ENCODE assay signal across 8 cellular contexts in genomic region chr22:17638432-17639237, GRCh38. TPM values are rescaled to one million over a fixed set of nuclear protein-coding genes. Genes with fewer than 3 reads are reported as not detected.
A peak's percentile ranks its signal among the peaks of the same experiment; 100 is the strongest.
DNase-seq lines count a peak whose midpoint lies in the region; ATAC-seq, FAIRE-seq and TF ChIP-seq lines count a peak whose summit lies in the region.

TSS of gene BCL2L13 (plus strand) at chr22:17638757. CDS start at chr22:17655712, 16,955 bp downstream.

- H3K23ac ChIP-seq in H1 (ENCODE audit: insufficient read length), result peak within 1 kb of the TSS; percentile 59

- peak within 1 kb of the TSS; percentile 71 for H3K56ac ChIP-seq in H1 (replicated peaks; ENCODE audit: insufficient read length, low read depth, low read length)

- peaks cover 13% of the 10 kb centered on the region for H3K4me1 Mint-ChIP-seq in memory B cell

- peak within 1 kb of the TSS; percentile 96 for H3K4ac ChIP-seq in H1 (replicated peaks; ENCODE audit: insufficient read length, low read depth, low read length)

- H3K14ac ChIP-seq in H1 (ENCODE audit: insufficient read length), result no peak within 1 kb of the TSS

- H3K9me3 ChIP-seq in H1 (ENCODE audit: insufficient read depth in 2 of 2, low read depth in 1 of 2, low read length in 1 of 2), result no peaks in the 10 kb centered on the region

- DNase-seq in COLO829 (ENCODE audit: low spot score), result peak; percentile 96
- DNase-seq in GM20000 (ENCODE audit: low spot score), result peak; percentile 93
- DNase-seq in HT1080 (ENCODE audit: low read depth), result peak; percentile 94
- peak; percentile 71 for DNase-seq in NOMO-1 treated with dmso at 0.1 percent for 144 hours (lab: John Stamatoyannopoulos, UW; ENCODE audit: unreplicated experiment)
- DNase-seq in activated CD8-positive, alpha-beta memory T cell treated with anti-CD3 and anti-CD28 coated beads for 48 hours (ENCODE audit: low read depth in 2 of 3, low spot score in 2 of 3), result peak; percentile 76 to 90 (median 78)
- peak; percentile 83 to 95 for DNase-seq in H1 (ENCODE audit: low read depth in 1 of 2, low spot score in 2 of 2)
- peak; percentile 82 to 90 for DNase-seq in memory B cell (ENCODE audit: low spot score in 2 of 2)
- peak; percentile 80 for DNase-seq in stimulated activated CD8-positive, alpha-beta memory T cell treated with anti-CD3 and anti-CD28 coated beads, Interleukin-12 subunit alpha, Interleukin-12 subunit beta, amount 100 ng/mL, for 1 hour (ENCODE audit: low read depth)

- H3K18ac ChIP-seq in H1 (ENCODE audit: extremely low read depth, low read length), result peak within 1 kb of the TSS; percentile 80

- H3K79me1 ChIP-seq in H1 (ENCODE audit: low read depth, low read length), result no peaks in the 10 kb centered on the region

- 0 out of 3 replicates have a peak, but pooled peaks of 1 of the 2 experiments have one; percentile 8 for TF ChIP-seq EP300 in H1 (IDR thresholded peaks at IDR 0.05; ENCODE audit: borderline replicate concordance in 1 of 2, low read depth in 2 of 2, low read length in 2 of 2)

- no peaks in the 10 kb centered on the region for H3K36me3 Mint-ChIP-seq in memory B cell

- POLR2A ChIA-PET in H1 (lab: Charles Lee; ENCODE audit: partially characterized antibody), result interaction anchor here (0.7 to 1.3 kb wide), 18 partner anchors 9 to 519 kb away, joined by 3 to 8 read pairs (median 4); no protein-coding TSS in a partner anchor

- peaks cover 10% of the 10 kb centered on the region for H3K23me2 ChIP-seq in H1 (ENCODE audit: low read depth, low read length)

- H3K27me3 Mint-ChIP-seq in memory B cell, result no peaks in the 10 kb centered on the region

- no peaks in the 10 kb centered on the region for H3K27me3 ChIP-seq in H1 (replicated peaks in 1 of 4; ENCODE audit: control insufficient read depth in 3 of 4, extremely low read depth in 1 of 4, insufficient read depth in 3 of 4, low read length in 3 of 4)

- peak within 1 kb of the TSS; percentile 32; the same call in 1 of the 2 replicates for H2BK12ac ChIP-seq in H1 (ENCODE audit: low read depth, low read length)

- H2BK20ac ChIP-seq in H1 (ENCODE audit: low read length), result no peak within 1 kb of the TSS

- H2BK5ac ChIP-seq in H1 (ENCODE audit: low read depth, low read length), result peak within 1 kb of the TSS; percentile 90

- peak within 1 kb of the TSS; percentile 98 for H4K8ac ChIP-seq in H1 (ENCODE audit: extremely low read depth, insufficient read depth, low read length)

- H3K27ac Mint-ChIP-seq in memory B cell, result peak within 1 kb of the TSS; percentile 100

- CTCF ChIA-PET in H1 (lab: Charles Lee; ENCODE audit: partially characterized antibody), result interaction anchor here (0.6 to 1.1 kb wide), 2 partner anchors 102 to 244 kb away, joined by 3 read pairs; no protein-coding TSS in a partner anchor

- peak within 1 kb of the TSS; percentile 94 for H3K4me3 Mint-ChIP-seq in memory B cell

- no peak for FAIRE-seq in H1 (lab: Jason Lieb, UNC)

- H3K4me2 ChIP-seq in H1 (ENCODE audit: insufficient read depth in 1 of 2, low read depth in 2 of 2, low read length in 2 of 2), result peak within 1 kb of the TSS; percentile 77 to 88

- peak within 1 kb of the TSS; percentile 75 for H2BK120ac ChIP-seq in H1 (replicated peaks; ENCODE audit: low read depth, low read length)

- no peak; a peak in 1 of 4 replicates for TF ChIP-seq RAD21 in H1 (IDR thresholded peaks at IDR 0.05 in 1 of 2, conservative IDR thresholded peaks at IDR 0.05 in 1 of 2; ENCODE audit: low read depth in 2 of 2, low read length in 2 of 2)

- no peak within 1 kb of the TSS for H2BK15ac ChIP-seq in H1 (ENCODE audit: low read length)

- H3K27ac ChIP-seq in H1 (ENCODE audit: low read depth, low read length), result peak within 1 kb of the TSS; percentile 91

- H3K4me1 ChIP-seq in H1 (replicated peaks in 1 of 4; ENCODE audit: control insufficient read depth in 3 of 4, insufficient read depth in 4 of 4, low read length in 3 of 4), result peaks cover 0 to 4% (median 1%) of the 10 kb centered on the region in 4 experiments; a peak in 3 of 7 replicates

- peak; percentile 60 to 83 for TF ChIP-seq POLR2A in H1 (IDR thresholded peaks at IDR 0.05; ENCODE audit: control extremely low read depth in 1 of 2, low read depth in 2 of 2, low read length in 2 of 2)

- H4K20me1 ChIP-seq in H1 (replicated peaks in 1 of 2; ENCODE audit: control insufficient read depth in 1 of 2, insufficient read depth in 2 of 2, low read length in 2 of 2), result no peaks in the 10 kb centered on the region

- WGBS in H1 (ENCODE audit: extremely low coverage in 1 of 2, insufficient coverage in 1 of 2, insufficient read length in 1 of 2, insufficient replicate concordance in 2 of 2, low coverage in 1 of 2, low lambda C conversion rate in 2 of 2, missing lambda C conversion rate in 1 of 2), 2 experiments, result 3% methylated on average over 57 of the region's 68 CpGs; no CpG with 5 or more reads in 1 of the 2 experiments

- peak within 1 kb of the TSS; percentile 75; the same call in 1 of the 2 replicates for H2AK5ac ChIP-seq in H1 (ENCODE audit: low read depth, low read length)

- peak within 1 kb of the TSS; percentile 89 for H4K91ac ChIP-seq in H1 (replicated peaks; ENCODE audit: insufficient read length, low read length)

- H3K9ac ChIP-seq in H1 (replicated peaks in 1 of 4; ENCODE audit: extremely low read depth in 1 of 4, low read depth in 3 of 4, low read length in 3 of 4), result peak within 1 kb of the TSS; percentile 88 to 96 (median 93)

- H3K4me3 ChIP-seq in H1 (ENCODE audit: extremely low read depth in 1 of 4, insufficient read depth in 2 of 4, low read depth in 3 of 4, low read length in 4 of 4), result peak within 1 kb of the TSS; percentile 63 to 99 (median 94)

- ATAC-seq in memory B cell (ENCODE audit: low read depth), result peak; percentile 91

- no peaks in the 10 kb centered on the region for H3K9me3 Mint-ChIP-seq in memory B cell

- no peak for TF ChIP-seq CTCF in GM20000 (IDR thresholded peaks at IDR 0.05; ENCODE audit: extremely low read depth, missing control alignments)
- TF ChIP-seq CTCF in H1 (IDR thresholded peaks at IDR 0.05; ENCODE audit: control extremely low read depth in 1 of 3, insufficient read depth in 1 of 3, low read depth in 1 of 3, low read length in 3 of 3), result no peak

- peaks cover 0 to 18% of the 10 kb centered on the region in 2 experiments; a peak in 3 of 4 replicates for H3K79me2 ChIP-seq in H1 (ENCODE audit: control insufficient read depth in 1 of 2, insufficient read depth in 2 of 2, low read length in 2 of 2)

- peak within 1 kb of the TSS; percentile 93 for H2AFZ ChIP-seq in H1 (ENCODE audit: low read length)

- peak within 1 kb of the TSS; percentile 92 for H4K5ac ChIP-seq in H1 (ENCODE audit: insufficient read length, low read depth, low read length)

- peaks cover 0 to 4% (median 0%) of the 10 kb centered on the region in 4 experiments; a peak in 1 of 8 replicates for H3K36me3 ChIP-seq in H1 (ENCODE audit: control insufficient read depth in 2 of 4, insufficient read depth in 4 of 4, low read length in 3 of 4)

TF ChIP-seq in H1, 55 proteins besides CTCF, POLR2A, EP300 and RAD21 (continues in another document):
- TF ChIP-seq PHF8 (conservative IDR thresholded peaks at IDR 0.05; ENCODE audit: low read depth, low read length) (peak; percentile 93), JUN (IDR thresholded peaks at IDR 0.05; ENCODE audit: low read depth, low read length) (peak; percentile 73), ASH2L (IDR thresholded peaks at IDR 0.05; ENCODE audit: low read length) (peak; percentile 65), RBBP5 (IDR thresholded peaks at IDR 0.05; ENCODE audit: borderline replicate concordance, low read depth, low read length) (peak; percentile 36; the same call in 1 of the 2 replicates), CREB1 (IDR thresholded peaks at IDR 0.05) (peak; percentile 94), YY1 (IDR thresholded peaks at IDR 0.05; ENCODE audit: low read depth, low read length) (peak; percentile 98), E2F6 (IDR thresholded peaks at IDR 0.05) (0 out of 2 replicates have a peak, but pooled peaks have one; percentile 2), CBX8 (IDR thresholded peaks at IDR 0.05; ENCODE audit: borderline replicate concordance, low read depth, low read length) (no peak)

RNA-seq across cellular contexts. Expression of gene BCL2L13, which starts in this region (rescaled TPM):
- total RNA-seq in HT1080 (2014; rRNA removed; shearing (Covaris generic)), result 41.4 and 43.8 TPM in 2 replicates
- 61.0 and 67.5 TPM in 2 replicates for polyA plus RNA-seq in HT1080 (2015; cell fraction: cytosol; rRNA removed)
- polyA plus RNA-seq in HT1080 (2015; cell fraction: nucleus; rRNA removed), result 41.0 and 46.4 TPM in 2 replicates
- 34.8 and 35.0 TPM in 2 replicates for total RNA-seq in H1 (2021; fragmentation: NEBNext Ultra II Directional; extraction: Animal tissue kit (Norgen Biotek cat#: 25700))
- polyA plus RNA-seq in H1 (2011; rRNA removed), result 17.5 and 20.7 TPM in 2 replicates
- 25.8 TPM for polyA plus RNA-seq in H1 (2011; cell fraction: cytosol; rRNA removed)
- 17.6 TPM for polyA plus RNA-seq in H1 (2011; cell fraction: nucleus; rRNA removed)
- polyA plus RNA-seq in H1 (2012, experiment 1 of 2), result 20.9 to 24.3 TPM (median 22.9 TPM) in 4 replicates
- 12.5 TPM for polyA plus RNA-seq in H1 (2012, experiment 2 of 2)
- polyA plus RNA-seq in H1 (2013, experiment 1 of 2), result 18.5 TPM
- polyA plus RNA-seq in H1 (2013, experiment 2 of 2), result 18.3 TPM
- polyA minus RNA-seq in H1 (2011; rRNA and poly(A)+ RNA removed), result 31.9 and 40.7 TPM in 2 replicates
- polyA minus RNA-seq in H1 (2011; cell fraction: cytosol; rRNA and poly(A)+ RNA removed), result 24.0 TPM
- polyA minus RNA-seq in H1 (2011; cell fraction: nucleus; rRNA and poly(A)+ RNA removed), result 18.7 TPM

Comparison
In these comparisons a context has a peak if more than half of its experiments do, and no peak if none do; other contexts are left out.
1. Peak in every context shown above with its lines: DNase-seq, ATAC-seq, H3K4me3 ChIP-seq and H3K27ac ChIP-seq.